8 cellular contexts compared by ENCODE assay signal in the genomic region with DNA sequence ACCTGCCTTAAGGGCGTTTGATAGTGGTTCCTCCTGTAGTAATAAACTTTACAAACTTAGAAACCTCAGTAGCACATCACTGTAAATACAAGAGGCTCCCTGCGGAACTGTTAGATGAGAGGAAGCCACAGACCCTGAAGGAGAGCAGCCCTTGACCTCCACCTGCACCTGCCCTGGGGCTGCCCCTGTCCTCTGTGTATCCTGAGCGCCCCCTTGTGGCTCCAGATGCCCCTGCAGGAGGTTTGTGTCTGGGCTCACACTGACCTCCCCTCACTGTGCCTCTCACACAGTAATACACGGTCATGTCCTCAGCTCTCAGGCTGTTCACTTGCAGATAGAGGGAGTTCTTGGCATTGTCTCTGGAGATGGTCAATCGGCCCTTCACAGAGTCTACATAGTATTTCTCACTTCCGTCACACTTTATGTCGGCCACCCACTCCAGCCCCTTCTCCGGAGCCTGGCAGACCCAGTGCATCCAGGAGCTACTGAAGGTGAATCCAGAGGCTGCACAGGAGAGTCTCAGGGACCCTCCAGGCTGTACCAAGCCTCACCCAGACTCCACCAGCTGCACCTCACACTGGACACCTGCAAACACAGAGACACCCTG.
DNase-seq lines count a peak whose midpoint lies in the region; ATAC-seq, FAIRE-seq and TF ChIP-seq lines count a peak whose summit lies in the region.

No MANE protein-coding gene starts in this region.

- peak; percentile 91 for DNase-seq in DND-41
- peak; percentile 22 to 54 (median 38) for DNase-seq in T-helper 1 cell
- peak; percentile 51 to 55 (median 53) for DNase-seq in K562 (ENCODE audit: extremely low read depth in 1 of 4, low spot score in 3 of 4)
- peak; percentile 37 to 67 (median 39) for DNase-seq in stimulated activated CD4-positive, alpha-beta T cell treated with anti-CD3 and anti-CD28 coated beads, TNF-alpha, amount 100 ng/mL, for 24 hours (ENCODE audit: low read depth in 3 of 3)
- no peak for DNase-seq in progenitor cell of endocrine pancreas (ENCODE audit: low spot score, unreplicated experiment)
- DNase-seq in DMS153 treated with DMSO at 0.1 percent for 48 hours (lab: John Stamatoyannopoulos, UW; ENCODE audit: unreplicated experiment), result no peak

- no TSS peak for BruUV-seq in K562 (replicated peaks; lab: Mats Ljungman, UMichigan)

- H3K9ac ChIP-seq in DND-41 (ENCODE audit: low read depth, low read length), result peak overlapping the region; percentile 57
- H3K9ac ChIP-seq in K562 (ENCODE audit: insufficient read depth in 1 of 2, low read depth in 2 of 2, low read length in 2 of 2), result no peak overlapping the region

- no peaks in the 10 kb centered on the region for H3K27me3 Mint-ChIP-seq in progenitor cell of endocrine pancreas

- H3K27ac ChIP-seq in DND-41 (ENCODE audit: low read length), result peak overlapping the region; percentile 97
- no peak overlapping the region for H3K27ac ChIP-seq in K562 (ENCODE audit: extremely low read depth, low read depth, low read length)

- H3K4me2 ChIP-seq in DND-41 (ENCODE audit: insufficient read depth, low read length) (peak overlapping the region; percentile 55), K562 (ENCODE audit: insufficient read depth, low read length) (no peak overlapping the region)

- POLR2A ChIA-PET in K562 (lab: Yijun Ruan, JAX), result no interaction called here

- WGBS in K562 (ENCODE audit: insufficient coverage, low coverage, missing lambda C conversion rate), result 2% methylated on average over 6 of the region's 8 CpGs

- H3K9me1 ChIP-seq in K562 (ENCODE audit: control insufficient read depth, insufficient read depth, low read length), result no peaks in the 10 kb centered on the region

- TF ChIP-seq CTCF in DND-41 (IDR thresholded peaks at IDR 0.05; ENCODE audit: borderline replicate concordance, extremely low read depth, low read length, poor library complexity, severe bottlenecking) (peak; percentile 98), K562 (IDR thresholded peaks at IDR 0.05 in 2 of 3, conservative IDR thresholded peaks at IDR 0.05 in 1 of 3; ENCODE audit: insufficient read depth in 2 of 3, low read depth in 1 of 3, low read length in 3 of 3) (peak; percentile 54 to 77 (median 66)), progenitor cell of endocrine pancreas (IDR thresholded peaks at IDR 0.05; ENCODE audit: unreplicated experiment) (no peak)

- H3K9me3 Mint-ChIP-seq in progenitor cell of endocrine pancreas (ENCODE audit: low read depth), result peaks cover 67% of the 10 kb centered on the region

- peaks cover 8% of the 10 kb centered on the region for H3K79me2 ChIP-seq in DND-41 (ENCODE audit: insufficient read depth, low read length)
- H3K79me2 ChIP-seq in K562 (ENCODE audit: control insufficient read depth, insufficient read depth, low read length), result no peaks in the 10 kb centered on the region

- intact Hi-C loops in K562 (cut with micrococcal nuclease), result no loop called here

- no peak for TF ChIP-seq EP300 in K562 (IDR thresholded peaks at IDR 0.05; ENCODE audit: low read length)

- peak overlapping the region; percentile 56 for H2AFZ ChIP-seq in DND-41 (ENCODE audit: low read depth, low read length)
- H2AFZ ChIP-seq in K562 (ENCODE audit: low read depth, low read length), result no peak overlapping the region

- peaks cover 6% of the 10 kb centered on the region for H3K36me3 Mint-ChIP-seq in progenitor cell of endocrine pancreas (ENCODE audit: insufficient read depth)

- TF ChIP-seq POLR2A in K562 (conservative IDR thresholded peaks at IDR 0.05), result no peak

- no peak for TF ChIP-seq RAD21 in K562 (CRISPR knock-in tag; conservative IDR thresholded peaks at IDR 0.05 in 1 of 2, IDR thresholded peaks at IDR 0.05 in 1 of 2)

- H3K36me3 ChIP-seq in DND-41 (ENCODE audit: insufficient read depth, low read length) (no peaks in the 10 kb centered on the region), K562 (ENCODE audit: control insufficient read depth, insufficient read depth, low read length) (no peaks in the 10 kb centered on the region)

- no peak overlapping the region for H3K27ac Mint-ChIP-seq in progenitor cell of endocrine pancreas

- H3K4me3 Mint-ChIP-seq in progenitor cell of endocrine pancreas (ENCODE audit: low read depth), result no peak overlapping the region

- ATAC-seq in DND-41 (ENCODE audit: insufficient read depth, low read depth) (peak; percentile 80), HG03460 (IDR thresholded peaks at IDR 0.05; ENCODE audit: unreplicated experiment) (peak; percentile 88), K562 (peak; percentile 96), GM21447 (IDR thresholded peaks at IDR 0.05; ENCODE audit: unreplicated experiment) (no peak)

- CTCF ChIA-PET in K562 (lab: Yijun Ruan, JAX; ENCODE audit: low intra/inter-chr PET ratio), result no interaction called here

- H3K9me3 ChIP-seq in DND-41 (ENCODE audit: insufficient read depth, low read length, severe bottlenecking) (no peaks in the 10 kb centered on the region), K562 (replicated peaks; ENCODE audit: control insufficient read depth, insufficient read depth, low read depth, low read length) (no peaks in the 10 kb centered on the region)

- H4K20me1 ChIP-seq in DND-41 (ENCODE audit: insufficient read depth, low read length), result no peaks in the 10 kb centered on the region
- no peaks in the 10 kb centered on the region for H4K20me1 ChIP-seq in K562 (replicated peaks; ENCODE audit: control insufficient read depth, insufficient read depth, low read length)

- in situ Hi-C loops in K562 (cut with MboI), result no loop called here

- no peaks in the 10 kb centered on the region for H3K27me3 ChIP-seq in DND-41 (ENCODE audit: insufficient read depth, low read length, poor library complexity)
- H3K27me3 ChIP-seq in K562 (ENCODE audit: control insufficient read depth in 2 of 2, insufficient read depth in 2 of 2, low read length in 2 of 2), result no peaks in the 10 kb centered on the region

- H3K4me1 ChIP-seq in DND-41 (ENCODE audit: insufficient read depth, low read length), result peaks cover 91% of the 10 kb centered on the region
- no peaks in the 10 kb centered on the region for H3K4me1 ChIP-seq in K562 (replicated peaks in 1 of 2; ENCODE audit: control insufficient read depth in 2 of 2, insufficient read depth in 2 of 2, low read length in 2 of 2)

- FAIRE-seq in K562 (lab: Jason Lieb, UNC), result no peak

- H3K4me1 Mint-ChIP-seq in progenitor cell of endocrine pancreas (ENCODE audit: low read depth), result no peaks in the 10 kb centered on the region

- H3K4me3 ChIP-seq in DND-41 (ENCODE audit: low read depth in 1 of 2, low read length in 2 of 2) (peak overlapping the region in 1 of 2 experiments; percentile 22; a peak in 2 of 4 replicates), K562 (no peak overlapping the region)

TF ChIP-seq in K562, 482 proteins besides CTCF, POLR2A, EP300 and RAD21 (continues in another document):
- TF ChIP-seq CBFB (CRISPR knock-in tag; IDR thresholded peaks at IDR 0.05) (no peak), NELFE (IDR thresholded peaks at IDR 0.05; ENCODE audit: insufficient read depth, insufficient read length) (no peak), CBFA2T2 (conservative IDR thresholded peaks at IDR 0.05) (no peak), MTA1 (IDR thresholded peaks at IDR 0.05; ENCODE audit: borderline replicate concordance) (no peak), NR2C2 (CRISPR knock-in tag; IDR thresholded peaks at IDR 0.05) (no peak), NR2C2 (tag; IDR thresholded peaks at IDR 0.05) (no peak), ZBED1 (IDR thresholded peaks at IDR 0.05) (no peak), SMARCA4 (IDR thresholded peaks at IDR 0.05) (no peak)
- TF ChIP-seq, protein P1, sequence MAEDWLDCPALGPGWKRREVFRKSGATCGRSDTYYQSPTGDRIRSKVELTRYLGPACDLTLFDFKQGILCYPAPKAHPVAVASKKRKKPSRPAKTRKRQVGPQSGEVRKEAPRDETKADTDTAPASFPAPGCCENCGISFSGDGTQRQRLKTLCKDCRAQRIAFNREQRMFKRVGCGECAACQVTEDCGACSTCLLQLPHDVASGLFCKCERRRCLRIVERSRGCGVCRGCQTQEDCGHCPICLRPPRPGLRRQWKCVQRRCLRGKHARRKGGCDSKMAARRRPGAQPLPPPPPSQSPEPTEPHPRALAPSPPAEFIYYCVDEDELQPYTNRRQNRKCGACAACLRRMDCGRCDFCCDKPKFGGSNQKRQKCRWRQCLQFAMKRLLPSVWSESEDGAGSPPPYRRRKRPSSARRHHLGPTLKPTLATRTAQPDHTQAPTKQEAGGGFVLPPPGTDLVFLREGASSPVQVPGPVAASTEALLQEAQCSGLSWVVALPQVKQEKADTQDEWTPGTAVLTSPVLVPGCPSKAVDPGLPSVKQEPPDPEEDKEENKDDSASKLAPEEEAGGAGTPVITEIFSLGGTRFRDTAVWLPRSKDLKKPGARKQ (CRISPR knock-in tag; IDR thresholded peaks at IDR 0.05), result no peak
- TF ChIP-seq, protein P2, sequence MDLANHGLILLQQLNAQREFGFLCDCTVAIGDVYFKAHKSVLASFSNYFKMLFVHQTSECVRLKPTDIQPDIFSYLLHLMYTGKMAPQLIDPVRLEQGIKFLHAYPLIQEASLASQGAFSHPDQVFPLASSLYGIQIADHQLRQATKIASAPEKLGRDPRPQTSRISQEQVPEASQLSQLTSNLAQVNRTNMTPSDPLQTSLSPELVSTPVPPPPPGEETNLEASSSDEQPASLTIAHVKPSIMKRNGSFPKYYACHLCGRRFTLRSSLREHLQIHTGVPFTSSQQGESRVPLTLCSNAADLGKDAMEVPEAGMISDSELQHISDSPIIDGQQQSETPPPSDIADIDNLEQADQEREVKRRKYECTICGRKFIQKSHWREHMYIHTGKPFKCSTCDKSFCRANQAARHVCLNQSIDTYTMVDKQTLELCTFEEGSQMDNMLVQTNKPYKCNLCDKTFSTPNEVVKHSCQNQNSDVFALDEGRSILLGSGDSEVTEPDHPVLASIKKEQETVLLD (IDR thresholded peaks at IDR 0.05), result no peak
- TF ChIP-seq, protein P3, sequence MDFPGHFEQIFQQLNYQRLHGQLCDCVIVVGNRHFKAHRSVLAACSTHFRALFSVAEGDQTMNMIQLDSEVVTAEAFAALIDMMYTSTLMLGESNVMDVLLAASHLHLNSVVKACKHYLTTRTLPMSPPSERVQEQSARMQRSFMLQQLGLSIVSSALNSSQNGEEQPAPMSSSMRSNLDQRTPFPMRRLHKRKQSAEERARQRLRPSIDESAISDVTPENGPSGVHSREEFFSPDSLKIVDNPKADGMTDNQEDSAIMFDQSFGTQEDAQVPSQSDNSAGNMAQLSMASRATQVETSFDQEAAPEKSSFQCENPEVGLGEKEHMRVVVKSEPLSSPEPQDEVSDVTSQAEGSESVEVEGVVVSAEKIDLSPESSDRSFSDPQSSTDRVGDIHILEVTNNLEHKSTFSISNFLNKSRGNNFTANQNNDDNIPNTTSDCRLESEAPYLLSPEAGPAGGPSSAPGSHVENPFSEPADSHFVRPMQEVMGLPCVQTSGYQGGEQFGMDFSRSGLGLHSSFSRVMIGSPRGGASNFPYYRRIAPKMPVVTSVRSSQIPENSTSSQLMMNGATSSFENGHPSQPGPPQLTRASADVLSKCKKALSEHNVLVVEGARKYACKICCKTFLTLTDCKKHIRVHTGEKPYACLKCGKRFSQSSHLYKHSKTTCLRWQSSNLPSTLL (IDR thresholded peaks at IDR 0.05), result no peak

Comparison
In these comparisons a context has a peak if more than half of its experiments do, and no peak if none do; other contexts are left out.
1. DNase-seq: peak in DND-41 (single experiment), T-helper 1 cell (5 of 5), K562 (4 of 4) and stimulated activated CD4-positive, alpha-beta T cell treated with anti-CD3 and anti-CD28 coated beads, TNF-alpha, amount 100 ng/mL, for 24 hours (3 of 3); none in progenitor cell of endocrine pancreas (single experiment) and DMS153 treated with DMSO at 0.1 percent for 48 hours (single experiment).